Comparison of ENCODE assay signal across 8 cellular contexts in the genomic region with DNA sequence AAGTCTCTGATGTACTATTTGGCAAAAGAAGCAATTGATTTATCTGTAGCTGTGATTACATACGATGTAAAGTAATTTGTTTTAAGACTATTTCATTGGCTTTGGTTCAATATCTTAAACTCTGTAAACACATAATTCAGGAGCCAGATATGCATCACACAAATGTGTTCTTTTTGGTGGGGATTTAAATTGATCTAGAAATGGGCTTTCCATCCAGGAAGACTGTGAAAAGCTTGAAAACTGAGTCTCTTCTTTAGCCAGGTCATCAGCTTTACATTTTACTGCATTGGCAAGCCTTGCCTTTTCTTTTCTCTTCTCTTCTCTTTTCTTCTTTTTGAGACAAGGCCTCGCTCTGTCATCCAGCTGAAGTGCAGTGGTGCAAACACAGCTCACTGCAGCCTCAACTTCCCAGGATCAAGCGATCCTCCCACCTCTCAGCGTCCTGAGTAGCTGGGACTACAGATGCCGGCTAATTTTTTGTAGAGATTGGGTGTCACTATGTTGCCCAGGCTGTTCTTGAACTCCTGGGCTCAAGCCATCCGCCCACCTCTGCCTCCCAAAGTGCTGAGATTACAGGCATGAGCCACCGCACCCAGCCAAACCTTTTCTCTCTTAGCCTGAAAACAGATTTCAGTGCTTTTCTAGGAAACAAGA. TPM values are rescaled to one million over a fixed set of nuclear protein-coding genes. Genes with fewer than 3 reads are reported as not detected.
DNase-seq lines count a peak whose midpoint lies in the region; ATAC-seq and TF ChIP-seq lines count a peak whose summit lies in the region.

No MANE protein-coding gene starts in this region.

- peak overlapping the region; percentile 99 for H3K27ac Mint-ChIP-seq in CD8-positive, alpha-beta T cell
- peak overlapping the region; percentile 72 for H3K27ac Mint-ChIP-seq in dendritic cell treated with granulocyte-macrophage colony-stimulating factor and Interleukin-4, amounts not matched to agents 40 ng/mL and 50 ng/mL, for 4 days
- H3K27ac Mint-ChIP-seq in neural progenitor cell: no peak overlapping the region

- H3K36me3 ChIP-seq in CD8-positive, alpha-beta T cell (ENCODE audit: insufficient read depth, low read length): no peaks in the 10 kb centered on the region
- H3K36me3 ChIP-seq in OCI-LY7 (ENCODE audit: insufficient read depth, low read length) (peaks cover 4% of the 10 kb centered on the region; the same call in 1 of the 2 replicates), neural progenitor cell (no peaks in the 10 kb centered on the region)

- no peaks in the 10 kb centered on the region for H3K9me3 ChIP-seq in CD8-positive, alpha-beta T cell (ENCODE audit: low read length)
- no peaks in the 10 kb centered on the region for H3K9me3 ChIP-seq in OCI-LY7 (ENCODE audit: low read length)
- no peaks in the 10 kb centered on the region for H3K9me3 ChIP-seq in neural progenitor cell (ENCODE audit: low read depth)

- intact Hi-C loops in CD8-positive, alpha-beta T cell (cut with DNase I, micrococcal nuclease): loop anchor here (2.0 to 10.0 kb wide), 6 partner anchors 42 to 545 kb away; a partner anchor contains a TSS
- intact Hi-C loops in OCI-LY7 (cut with micrococcal nuclease; ENCODE audit: unreplicated experiment): loop anchor here (2.0 to 5.0 kb wide), 5 partner anchors 21 to 317 kb away; a partner anchor contains a TSS
- intact Hi-C loops in dendritic cell treated with granulocyte-macrophage colony-stimulating factor and Interleukin-4, amounts not matched to agents 40 ng/mL and 50 ng/mL, for 4 days (cut with micrococcal nuclease): loop anchor here (2.0 kb wide), 1 partner anchor 23 kb away; no protein-coding TSS in a partner anchor
- intact Hi-C loops in left ventricle myocardium superior (cut with micrococcal nuclease): no loop called here

- no peak for TF ChIP-seq CTCF in CD8-positive, alpha-beta T cell (IDR thresholded peaks at IDR 0.05)
- TF ChIP-seq CTCF in OCI-LY7 (conservative IDR thresholded peaks at IDR 0.05; ENCODE audit: low read length) (no peak), neural progenitor cell (IDR thresholded peaks at IDR 0.05) (no peak)

- POLR2A ChIA-PET in CD8-positive, alpha-beta T cell (lab: Charles Lee): interaction anchor here (0.5 to 8.5 kb wide), 9 partner anchors 13 to 88 kb away, joined by 3 to 148 read pairs (median 9); a partner anchor contains a TSS
- POLR2A ChIA-PET in OCI-LY7 (lab: Charles Lee): interaction anchor here (0.6 to 4.0 kb wide), 10 partner anchors 11 to 363 kb away, joined by 3 to 21 read pairs (median 4); a partner anchor contains a TSS

- peaks cover 72% of the 10 kb centered on the region for H3K4me1 Mint-ChIP-seq in CD8-positive, alpha-beta T cell (ENCODE audit: low read depth)
- peaks cover 49% of the 10 kb centered on the region for H3K4me1 Mint-ChIP-seq in dendritic cell treated with granulocyte-macrophage colony-stimulating factor and Interleukin-4, amounts not matched to agents 40 ng/mL and 50 ng/mL, for 4 days (ENCODE audit: low read depth)
- H3K4me1 Mint-ChIP-seq in neural progenitor cell: peaks cover 12% of the 10 kb centered on the region

- no TSS peak for BruUV-seq in OCI-LY7 (replicated peaks; lab: Mats Ljungman, UMichigan)

- H3K79me2 ChIP-seq in OCI-LY7 (ENCODE audit: insufficient read depth, low read depth, low read length): peaks cover 55% of the 10 kb centered on the region
- H3K79me2 ChIP-seq in neural progenitor cell (ENCODE audit: low read depth): peaks cover 3% of the 10 kb centered on the region

- H4K20me1 ChIP-seq in OCI-LY7 (ENCODE audit: insufficient read depth, low read length): no peaks in the 10 kb centered on the region
- H4K20me1 ChIP-seq in neural progenitor cell (ENCODE audit: low read depth): peaks cover 4% of the 10 kb centered on the region

- no peaks in the 10 kb centered on the region for H3K9me2 ChIP-seq in OCI-LY7 (ENCODE audit: insufficient read depth, low read length)

- CTCF ChIA-PET in CD8-positive, alpha-beta T cell (lab: Charles Lee): interaction anchor here (0.7 to 8.7 kb wide), 6 partner anchors 11 to 113 kb away, joined by 3 to 72 read pairs (median 12); a partner anchor contains a TSS
- CTCF ChIA-PET in OCI-LY7 (lab: Charles Lee; ENCODE audit: unreplicated experiment): interaction anchor here (1.2 kb wide), 2 partner anchors 17 to 83 kb away, joined by 3 read pairs; no protein-coding TSS in a partner anchor

- no peaks in the 10 kb centered on the region for H3K9me3 Mint-ChIP-seq in CD8-positive, alpha-beta T cell
- no peaks in the 10 kb centered on the region for H3K9me3 Mint-ChIP-seq in dendritic cell treated with granulocyte-macrophage colony-stimulating factor and Interleukin-4, amounts not matched to agents 40 ng/mL and 50 ng/mL, for 4 days
- H3K9me3 Mint-ChIP-seq in neural progenitor cell: no peaks in the 10 kb centered on the region

- H3K9ac ChIP-seq in neural progenitor cell: no peak overlapping the region

- H3K4me2 ChIP-seq in OCI-LY7 (ENCODE audit: low read length) (peak overlapping the region; percentile 80), neural progenitor cell (peak overlapping the region; percentile 83)

- H3K27me3 Mint-ChIP-seq in CD8-positive, alpha-beta T cell (ENCODE audit: low read depth): no peaks in the 10 kb centered on the region
- peaks cover under 1% of the 10 kb centered on the region for H3K27me3 Mint-ChIP-seq in dendritic cell treated with granulocyte-macrophage colony-stimulating factor and Interleukin-4, amounts not matched to agents 40 ng/mL and 50 ng/mL, for 4 days
- peaks cover 43% of the 10 kb centered on the region for H3K27me3 Mint-ChIP-seq in neural progenitor cell (ENCODE audit: insufficient read depth, low read depth)

- peak overlapping the region; percentile 99 for H3K4me3 Mint-ChIP-seq in CD8-positive, alpha-beta T cell
- peak overlapping the region; percentile 80 for H3K4me3 Mint-ChIP-seq in dendritic cell treated with granulocyte-macrophage colony-stimulating factor and Interleukin-4, amounts not matched to agents 40 ng/mL and 50 ng/mL, for 4 days
- H3K4me3 Mint-ChIP-seq in neural progenitor cell: peak overlapping the region; percentile 93

- H3K4me3 ChIP-seq in CD8-positive, alpha-beta T cell (ENCODE audit: low read depth, low read length): peak overlapping the region; percentile 66
- H3K4me3 ChIP-seq in OCI-LY7 (ENCODE audit: low read depth, low read length, poor library complexity, severe bottlenecking) (peak overlapping the region; percentile 84), neural progenitor cell (peak overlapping the region; percentile 81)

- no peaks in the 10 kb centered on the region for H3K27me3 ChIP-seq in CD8-positive, alpha-beta T cell (ENCODE audit: insufficient read depth, low read length)
- H3K27me3 ChIP-seq in neural progenitor cell: peaks cover 31% of the 10 kb centered on the region

- H3F3A ChIP-seq in neural progenitor cell (ENCODE audit: low read depth): peaks cover 23% of the 10 kb centered on the region

- peaks cover 55% of the 10 kb centered on the region for H3K4me1 ChIP-seq in CD8-positive, alpha-beta T cell (ENCODE audit: insufficient read depth, low read length)
- H3K4me1 ChIP-seq in OCI-LY7 (ENCODE audit: insufficient read depth, low read length, poor library complexity, severe bottlenecking): peaks cover 67% of the 10 kb centered on the region
- peaks cover 17% of the 10 kb centered on the region for H3K4me1 ChIP-seq in neural progenitor cell

- peak overlapping the region; percentile 81 for H3K27ac ChIP-seq in CD8-positive, alpha-beta T cell (ENCODE audit: low read depth, low read length)
- H3K27ac ChIP-seq in OCI-LY7 (ENCODE audit: low read depth, low read length, poor library complexity, severe bottlenecking) (peak overlapping the region; percentile 64), neural progenitor cell (no peak overlapping the region)

- peak overlapping the region; percentile 28; the same call in 1 of the 2 replicates for H2AFZ ChIP-seq in OCI-LY7 (ENCODE audit: low read length)
- no peak overlapping the region for H2AFZ ChIP-seq in neural progenitor cell (replicated peaks)

- peaks cover 28% of the 10 kb centered on the region for H3K36me3 Mint-ChIP-seq in CD8-positive, alpha-beta T cell
- peaks cover 14% of the 10 kb centered on the region for H3K36me3 Mint-ChIP-seq in dendritic cell treated with granulocyte-macrophage colony-stimulating factor and Interleukin-4, amounts not matched to agents 40 ng/mL and 50 ng/mL, for 4 days (ENCODE audit: low read depth)
- peaks cover 2% of the 10 kb centered on the region for H3K36me3 Mint-ChIP-seq in neural progenitor cell

- peak in 1 of 7 experiments; percentile 50 for DNase-seq in CD8-positive, alpha-beta T cell
- DNase-seq in OCI-LY7 (ENCODE audit: low spot score) (no peak), neural progenitor cell (ENCODE audit: low spot score) (peak; percentile 8), NCI-H1105 (lab: John Stamatoyannopoulos, UW) (no peak), Ammon's horn (ENCODE audit: low spot score) (no peak), left ventricle myocardium superior (no peak)

- no peak for ATAC-seq in CD8-positive, alpha-beta T cell
- ATAC-seq in HG03159 (IDR thresholded peaks at IDR 0.05; ENCODE audit: unreplicated experiment) (no peak), left ventricle myocardium superior (no peak)

RNA-seq across cellular contexts. Expression of a gene that starts 1.4 kb away (rescaled TPM):
- 100 to 1,000 TPM; 129 to 130 TPM for total RNA-seq in CD8-positive, alpha-beta T cell
- 13.0 and 22.9 TPM in 2 replicates for total RNA-seq in OCI-LY7 (2014; rRNA removed; shearing (Covaris generic))
- 47.8 and 57.2 TPM in 2 replicates for total RNA-seq in OCI-LY7 (2022)
- total RNA-seq in neural progenitor cell (ENCODE audit: low replicate concordance): 7.5 and 9.3 TPM in 2 replicates
- total RNA-seq in left ventricle myocardium superior: 6.4 TPM

RNA-seq across cellular contexts. Expression of a gene that starts 51.9 kb away (rescaled TPM):
- under 1 TPM; 0.08 to 0.11 TPM for total RNA-seq in CD8-positive, alpha-beta T cell
- total RNA-seq in OCI-LY7 (2014; rRNA removed; shearing (Covaris generic)): 0.95 and 1.1 TPM in 2 replicates
- 0.99 and 1.0 TPM in 2 replicates for total RNA-seq in OCI-LY7 (2022)
- 0.49 TPM in 1 of 2 replicates, not detected in the other for total RNA-seq in neural progenitor cell (ENCODE audit: low replicate concordance)
- 0.27 TPM for total RNA-seq in left ventricle myocardium superior
